In the genomic region with DNA sequence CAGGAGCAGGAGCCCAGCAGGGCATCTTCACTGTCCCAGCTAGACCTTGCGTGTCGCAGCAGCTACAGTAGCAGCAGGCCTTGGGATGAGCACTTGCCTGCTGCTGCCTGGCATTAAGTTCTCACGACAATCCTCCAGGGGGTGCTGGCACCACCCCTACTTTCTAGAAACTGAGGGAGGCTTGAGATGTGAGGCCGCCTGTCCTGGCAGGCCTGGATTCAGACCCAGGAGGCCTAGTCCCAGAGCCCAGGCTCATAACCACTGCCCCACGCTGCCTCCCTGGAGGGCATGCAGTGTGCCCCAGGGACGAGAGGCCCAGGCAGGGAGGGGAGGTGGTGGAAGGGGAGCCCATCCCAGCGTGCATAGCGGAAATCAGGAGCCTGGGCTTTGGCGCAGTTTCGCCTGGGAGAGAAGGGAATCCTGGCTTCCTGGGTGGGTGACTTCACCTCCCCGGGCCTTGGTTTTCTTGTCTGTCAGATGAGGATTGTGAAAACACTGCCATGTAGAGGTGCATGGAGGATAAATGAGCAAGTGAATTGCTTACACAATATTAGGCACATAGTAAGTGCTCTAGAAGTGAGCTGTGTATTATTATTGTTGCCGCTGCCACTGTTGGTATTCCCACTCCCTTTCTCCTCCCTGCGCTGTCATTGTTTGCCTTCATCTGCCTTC, we compare ENCODE assay signal across 8 cellular contexts. TPM values are rescaled to one million over a fixed set of nuclear protein-coding genes. Genes with fewer than 3 reads are reported as not detected.
DNase-seq lines count a peak whose midpoint lies in the region; ATAC-seq, FAIRE-seq and TF ChIP-seq lines count a peak whose summit lies in the region.

No MANE protein-coding gene starts in this region.

- TF ChIP-seq POLR2A in A549 (IDR thresholded peaks at IDR 0.05; ENCODE audit: low read length): 0 out of 2 replicates have a peak, but pooled peaks have one; percentile 13

- peak overlapping the region; percentile 90 to 94 for H3K27ac ChIP-seq in A549
- peak overlapping the region; percentile 37; the same call in 1 of the 2 replicates for H3K27ac ChIP-seq in HEK293 (ENCODE audit: extremely low read depth, low read depth, low read length)

- peak overlapping the region; percentile 96 for H3K4me2 ChIP-seq in A549

- H3K4me1 ChIP-seq in A549 (peaks cover 44% of the 10 kb centered on the region), HEK293 (ENCODE audit: control insufficient read depth, insufficient read depth, low read length) (peaks cover 8% of the 10 kb centered on the region)

- TF ChIP-seq CTCF in A549 (IDR thresholded peaks at IDR 0.05) (peak; percentile 54), HEK293 (tag by site-specific recombination; IDR thresholded peaks at IDR 0.05) (no peak)

- 8% methylated on average over 13 of the region's 13 CpGs for WGBS in A549 (ENCODE audit: missing lambda C conversion rate)

- peak in 1 of 2 experiments; percentile 28; a peak in 2 of 5 replicates for TF ChIP-seq RAD21 in A549 (conservative IDR thresholded peaks at IDR 0.05 in 1 of 2, IDR thresholded peaks at IDR 0.05 in 1 of 2)

- H3K9me3 ChIP-seq in A549: no peaks in the 10 kb centered on the region
- no peaks in the 10 kb centered on the region for H3K9me3 ChIP-seq in HEK293 (ENCODE audit: control insufficient read depth, insufficient read depth, low read depth, low read length)

- H3K4me3 ChIP-seq in A549 (peak overlapping the region; percentile 10; the same call in 2 of the 3 replicates), HEK293 (ENCODE audit: low read depth, low read length) (no peak overlapping the region)

- POLR2A ChIA-PET in A549 (lab: Yijun Ruan, JAX): interaction anchor here (0.8 to 1.6 kb wide), 5 partner anchors 13 to 92 kb away, joined by 3 to 9 read pairs (median 6); partner anchors contain the start of gene PPP5C
- POLR2A ChIA-PET in HEK293 (lab: Yijun Ruan, JAX): no interaction called here

- TF ChIP-seq EP300 in A549 (IDR thresholded peaks at IDR 0.05): no peak

- ATAC-seq in A549: peak; percentile 49 to 68
- no peak for ATAC-seq in HG03378 (IDR thresholded peaks at IDR 0.05; ENCODE audit: unreplicated experiment)

- CTCF ChIA-PET in A549 (lab: Yijun Ruan, JAX): interaction anchor here (0.7 to 30.8 kb wide), 26 partner anchors 8 to 295 kb away, joined by 3 to 501 read pairs (median 6); partner anchors contain the start of gene PPP5C
- CTCF ChIA-PET in HEK293 (lab: Yijun Ruan, JAX): interaction anchor here (0.6 to 1.1 kb wide), 10 partner anchors 11 to 114 kb away, joined by 3 to 4 read pairs (median 3); no protein-coding TSS in a partner anchor

- peak; percentile 84 to 86 for DNase-seq in A549 (ENCODE audit: low read depth in 1 of 2, low spot score in 1 of 2)
- DNase-seq in astrocyte of the hippocampus (ENCODE audit: low read depth, low spot score): peak; percentile 62
- DNase-seq in islet precursor cell: peak; percentile 74
- no peak for DNase-seq in SKM-1 (lab: John Stamatoyannopoulos, UW; ENCODE audit: unreplicated experiment)
- DNase-seq in NCI-H524 (lab: John Stamatoyannopoulos, UW): no peak
- no peak for DNase-seq in NAMALWA (ENCODE audit: low spot score)

- FAIRE-seq in A549 (lab: Jason Lieb, UNC): peak; percentile 56

- peaks cover 18 to 70% of the 10 kb centered on the region in 2 experiments for H3K36me3 ChIP-seq in HEK293 (ENCODE audit: control insufficient read depth in 2 of 2, insufficient read depth in 1 of 2, low read length in 2 of 2)

TF ChIP-seq in A549, 52 proteins besides CTCF, POLR2A, EP300 and RAD21:
- 0 out of 2 replicates have a peak, but pooled peaks have one; percentile 41 for TF ChIP-seq TFCP2L1 (CRISPR knock-in tag; IDR thresholded peaks at IDR 0.05)
- TF ChIP-seq MAX (IDR thresholded peaks at IDR 0.05): peak; percentile 32; the same call in 1 of the 2 replicates
- TF ChIP-seq BCL3 (IDR thresholded peaks at IDR 0.05): no peak
- 0 out of 2 replicates have a peak, but pooled peaks have one; percentile 52 for TF ChIP-seq HOXB13 (CRISPR knock-in tag; IDR thresholded peaks at IDR 0.05; ENCODE audit: low read depth)
- TF ChIP-seq NFE2L2 (conservative IDR thresholded peaks at IDR 0.05; ENCODE audit: low read length): 0 out of 2 replicates have a peak, but pooled peaks have one; percentile 17
- TF ChIP-seq EHF (CRISPR knock-in tag; IDR thresholded peaks at IDR 0.05): peak; percentile 61; the same call in 1 of the 2 replicates
- TF ChIP-seq KDM1A (IDR thresholded peaks at IDR 0.05; ENCODE audit: low read depth): no peak

TF ChIP-seq in HEK293, 187 proteins besides CTCF, POLR2A, EP300 and RAD21:
- TF ChIP-seq ZNF837 (tag by site-specific recombination; IDR thresholded peaks at IDR 0.05): no peak
- peak; percentile 47; the same call in 1 of the 2 replicates for TF ChIP-seq GLIS1 (tag by site-specific recombination; IDR thresholded peaks at IDR 0.05)
- peak; percentile 72 for TF ChIP-seq ZIC2 (tag by site-specific recombination; IDR thresholded peaks at IDR 0.05)

RNA-seq across cellular contexts. Expression of gene PPP5C, which starts 26.1 kb away (rescaled TPM):
- polyA plus RNA-seq in A549 (2011; rRNA removed) (107 and 126 TPM in 2 replicates), A549 (2017; fragmentation: RNase III; extraction: RNeasy Plus Mini Kit Qiagen cat#74134 plus additional on column Dnase treatment) (93.5 to 99.8 TPM (median 94.2 TPM) in 3 replicates)
- polyA plus RNA-seq in A549 (2012; cell fraction: cytosol; rRNA removed): 209 and 213 TPM in 2 replicates
- 445 and 456 TPM in 2 replicates for polyA plus RNA-seq in A549 (2012; cell fraction: nucleus; rRNA removed)
- polyA minus RNA-seq in A549 (2011; rRNA and poly(A)+ RNA removed): 118 and 135 TPM in 2 replicates

RNA-seq across cellular contexts. Expression of gene CCDC8, which starts 40.3 kb away (rescaled TPM):
- 0.04 TPM in 1 of 2 replicates, not detected in the other for polyA plus RNA-seq in A549 (2011; rRNA removed)
- 0.01 TPM in 1 of 2 replicates, not detected in the other for polyA plus RNA-seq in A549 (2012; cell fraction: cytosol; rRNA removed)
- 0.04 and 0.05 TPM in 2 replicates for polyA plus RNA-seq in A549 (2012; cell fraction: nucleus; rRNA removed)
- polyA plus RNA-seq in A549 (2017; fragmentation: RNase III; extraction: RNeasy Plus Mini Kit Qiagen cat#74134 plus additional on column Dnase treatment): 0.03 to 0.08 TPM in 2 of 3 replicates, not detected in the other
- not detected in 2 replicates for polyA minus RNA-seq in A549 (2011; rRNA and poly(A)+ RNA removed)

RNA-seq across cellular contexts. Expression of gene PNMA8C, which starts 55.7 kb away (rescaled TPM):
- 0.01 TPM in 1 of 2 replicates, not detected in the other for polyA plus RNA-seq in A549 (2011; rRNA removed)
- polyA plus RNA-seq in A549 (2012; cell fraction: cytosol; rRNA removed): 0.01 TPM in 2 replicates
- 0.04 TPM in 2 replicates for polyA plus RNA-seq in A549 (2012; cell fraction: nucleus; rRNA removed)
- polyA plus RNA-seq in A549 (2017; fragmentation: RNase III; extraction: RNeasy Plus Mini Kit Qiagen cat#74134 plus additional on column Dnase treatment): not detected in 3 replicates
- 0.08 TPM in 1 of 2 replicates, not detected in the other for polyA minus RNA-seq in A549 (2011; rRNA and poly(A)+ RNA removed)

Comparison
In these comparisons a context has a peak if more than half of its experiments do, and no peak if none do; other contexts are left out.
1. DNase-seq: peak in A549 (2 of 2), astrocyte of the hippocampus (single experiment) and islet precursor cell (single experiment); none in SKM-1 (single experiment), NCI-H524 (0 of 2) and NAMALWA (single experiment).
2. Of the 5 proteins assayed by ChIP-seq in both HEK293 and A549: peak only in HEK293: none; only in A549: CTCF; in both: none; in neither: 4.